ENCODE assay signal across 17 cellular contexts in genomic region chr5:86869268-86869667, GRCh38.
DNase-seq lines count a peak whose midpoint lies in the region; ATAC-seq and TF ChIP-seq lines count a peak whose summit lies in the region.
"Had no signal": no experiment of that assay in that cellular context is flagged by ENCODE, and none has a peak within 500 bp of the region (broad histone marks: within the 10 kb centered on the region; RNA-seq: fewer than 3 reads in every experiment).

No MANE protein-coding gene starts in this region.

- no peaks in the 10 kb centered on the region for H4K20me1 ChIP-seq in OCI-LY3 (ENCODE audit: insufficient read depth, low read length)

- no peak overlapping the region for H2AFZ ChIP-seq in OCI-LY3 (ENCODE audit: low read depth, low read length)
- H2AFZ ChIP-seq: GM23338 had no signal

- no peaks in the 10 kb centered on the region for H3K9me3 ChIP-seq in OCI-LY3 (ENCODE audit: insufficient read depth, low read length)
- H3K9me3 ChIP-seq: A549 had no signal

- H3K4me1 ChIP-seq in OCI-LY3 (ENCODE audit: low read length), result peaks cover 6% of the 10 kb centered on the region; the same call in 1 of the 2 replicates
- H3K4me1 ChIP-seq: A549 had no signal

- no peak overlapping the region for H3K4me3 ChIP-seq in OCI-LY3 (ENCODE audit: low read length)
- H3K4me3 ChIP-seq: A549, GM23338, K562 had no signal

- peak; percentile 67 for ATAC-seq in GM18858 (IDR thresholded peaks at IDR 0.05; ENCODE audit: unreplicated experiment)
- ATAC-seq in GM19372 (IDR thresholded peaks at IDR 0.05; ENCODE audit: low read depth, unreplicated experiment), result peak; percentile 59
- ATAC-seq in HG03159 (IDR thresholded peaks at IDR 0.05; ENCODE audit: unreplicated experiment), result peak; percentile 81
- no peak for ATAC-seq in GM21390 (IDR thresholded peaks at IDR 0.05; ENCODE audit: unreplicated experiment)
- ATAC-seq: A549, GM23338, K562, Panc1 had no signal

- no peak for DNase-seq in activated CD4-positive, alpha-beta T cell treated with anti-CD3 and anti-CD28 coated beads for 48 hours
- DNase-seq in MV-4-11 (lab: John Stamatoyannopoulos, UW), result no peak
- DNase-seq in NCI-H1436 treated with DMSO at 0.1 percent for 48 hours (lab: John Stamatoyannopoulos, UW), result no peak
- DNase-seq: C1 segment of cervical spinal cord, DND-41, NCI-H1436, NCI-H2081, NCI-H774 had no signal

- H3K79me2 ChIP-seq in OCI-LY3 (ENCODE audit: low read length), result no peaks in the 10 kb centered on the region

- H3K27me3 ChIP-seq in OCI-LY3 (ENCODE audit: low read depth, low read length), result no peaks in the 10 kb centered on the region

- H3K36me3 ChIP-seq in OCI-LY3 (replicated peaks; ENCODE audit: low read depth, low read length), result no peaks in the 10 kb centered on the region

- H3K4me2 ChIP-seq in OCI-LY3 (ENCODE audit: low read length), result peak overlapping the region; percentile 27; the same call in 1 of the 2 replicates
- H3K4me2 ChIP-seq: A549, GM23338 had no signal

- no peak overlapping the region for H3K9ac ChIP-seq in OCI-LY3 (ENCODE audit: low read length)

- H3K27ac ChIP-seq in OCI-LY3 (ENCODE audit: low read length), result no peak overlapping the region
- H3K27ac ChIP-seq: A549 had no signal

- TF ChIP-seq CTCF in OCI-LY3 (IDR thresholded peaks at IDR 0.05; ENCODE audit: low read depth, low read length), result no peak
